8 cellular contexts compared by ENCODE assay signal in genomic region chr4:113869743-113870375, GRCh38.
A peak's percentile ranks its signal among the peaks of the same experiment; 100 is the strongest.
DNase-seq lines count a peak whose midpoint lies in the region; ATAC-seq and FAIRE-seq lines count a peak whose summit lies in the region.

No MANE protein-coding gene starts in this region.

- H3K27ac Mint-ChIP-seq in activated T-helper 17 cell treated with anti-CD3 and anti-CD28 coated beads, Interleukin-2, amount 50 U/mL, for 72 hours: peak overlapping the region; percentile 87

- no peaks in the 10 kb centered on the region for H3K36me3 Mint-ChIP-seq in activated T-helper 17 cell treated with anti-CD3 and anti-CD28 coated beads, Interleukin-2, amount 50 U/mL, for 72 hours (ENCODE audit: low read depth)

- peak; percentile 96 for ATAC-seq in HG03457 (IDR thresholded peaks at IDR 0.05; ENCODE audit: unreplicated experiment)
- peak; percentile 98 for ATAC-seq in activated T-helper 17 cell treated with anti-CD3 and anti-CD28 coated beads, Interleukin-2, amount 50 U/mL, for 72 hours (replicated peaks)

- peak; percentile 23 for DNase-seq in activated gamma-delta T cell treated with anti-CD3 and anti-CD28 coated beads, Interleukin-2, amount 50 U/mL, for 16 hours (ENCODE audit: low read depth)
- DNase-seq in activated gamma-delta T cell (lab: John Stamatoyannopoulos, UW) (no peak), hippocampal formation (lab: John Stamatoyannopoulos, UW) (no peak), amygdala (lab: John Stamatoyannopoulos, UW) (no peak), urothelium cell line (ENCODE audit: low spot score) (no peak)
- peak; percentile 63 to 71 for DNase-seq in stimulated activated CD4-positive, alpha-beta T cell treated with anti-CD3 and anti-CD28 coated beads, Interleukin-2, amount 100 ng/mL, for 24 hours

- peaks cover 4% of the 10 kb centered on the region for H3K9me3 Mint-ChIP-seq in activated T-helper 17 cell treated with anti-CD3 and anti-CD28 coated beads, Interleukin-2, amount 50 U/mL, for 72 hours

- H3K4me1 Mint-ChIP-seq in activated T-helper 17 cell treated with anti-CD3 and anti-CD28 coated beads, Interleukin-2, amount 50 U/mL, for 72 hours: peaks cover 6% of the 10 kb centered on the region

- no peaks in the 10 kb centered on the region for H3K27me3 Mint-ChIP-seq in activated T-helper 17 cell treated with anti-CD3 and anti-CD28 coated beads, Interleukin-2, amount 50 U/mL, for 72 hours

- no peak for FAIRE-seq in urothelium cell line (lab: Jason Lieb, UNC)

- H3K4me3 Mint-ChIP-seq in activated T-helper 17 cell treated with anti-CD3 and anti-CD28 coated beads, Interleukin-2, amount 50 U/mL, for 72 hours: peak overlapping the region; percentile 54

Comparison
In these comparisons a context has a peak if more than half of its experiments do, and no peak if none do; other contexts are left out.
1. DNase-seq: peak in activated gamma-delta T cell treated with anti-CD3 and anti-CD28 coated beads, Interleukin-2, amount 50 U/mL, for 16 hours (single experiment) and stimulated activated CD4-positive, alpha-beta T cell treated with anti-CD3 and anti-CD28 coated beads, Interleukin-2, amount 100 ng/mL, for 24 hours (2 of 2); none in activated gamma-delta T cell (single experiment), hippocampal formation (0 of 2), amygdala (0 of 56) and urothelium cell line (single experiment).